In genomic region chr1:229886636-229887035, GRCh38 we compare ENCODE assay signal across 12 cellular contexts.
"Had no signal": no experiment of that assay in that cellular context is flagged by ENCODE, and none has a peak within 500 bp of the region (broad histone marks: within the 10 kb centered on the region; RNA-seq: fewer than 3 reads in every experiment).

No MANE protein-coding gene starts in this region.

- ATAC-seq: effector memory CD8-positive, alpha-beta T cell; mucosa of descending colon; naive thymus-derived CD4-positive, alpha-beta T cell had no signal

- H3K36me3 ChIP-seq: cardiac muscle cell, tibial nerve had no signal

- H3K27me3 ChIP-seq: cardiac muscle cell, tibial nerve had no signal

- H3K27ac ChIP-seq: cardiac muscle cell, tibial nerve had no signal

- H3K9me3 ChIP-seq: mucosa of descending colon had no signal

- DNase-seq: activated naive CD8-positive, alpha-beta T cell treated with anti-CD3 and anti-CD28 coated beads for 36 hours; amniotic stem cell; effector memory CD8-positive, alpha-beta T cell; mesenchymal stem cell; mucosa of descending colon; naive thymus-derived CD4-positive, alpha-beta T cell; retina; stimulated activated CD4-positive, alpha-beta T cell treated with anti-CD3 and anti-CD28 coated beads, Interleukin-2, amount 100 ng/mL, for 24 hours; stimulated activated naive CD4-positive, alpha-beta T cell treated with Interleukin-2 at 50 U/mL for 16 hours; T1000 had no signal

- H3K4me3 ChIP-seq: cardiac muscle cell, mucosa of descending colon, tibial nerve had no signal

- H3K4me1 ChIP-seq: tibial nerve had no signal
